ENCODE assay signal across 22 cellular contexts in the genomic region with DNA sequence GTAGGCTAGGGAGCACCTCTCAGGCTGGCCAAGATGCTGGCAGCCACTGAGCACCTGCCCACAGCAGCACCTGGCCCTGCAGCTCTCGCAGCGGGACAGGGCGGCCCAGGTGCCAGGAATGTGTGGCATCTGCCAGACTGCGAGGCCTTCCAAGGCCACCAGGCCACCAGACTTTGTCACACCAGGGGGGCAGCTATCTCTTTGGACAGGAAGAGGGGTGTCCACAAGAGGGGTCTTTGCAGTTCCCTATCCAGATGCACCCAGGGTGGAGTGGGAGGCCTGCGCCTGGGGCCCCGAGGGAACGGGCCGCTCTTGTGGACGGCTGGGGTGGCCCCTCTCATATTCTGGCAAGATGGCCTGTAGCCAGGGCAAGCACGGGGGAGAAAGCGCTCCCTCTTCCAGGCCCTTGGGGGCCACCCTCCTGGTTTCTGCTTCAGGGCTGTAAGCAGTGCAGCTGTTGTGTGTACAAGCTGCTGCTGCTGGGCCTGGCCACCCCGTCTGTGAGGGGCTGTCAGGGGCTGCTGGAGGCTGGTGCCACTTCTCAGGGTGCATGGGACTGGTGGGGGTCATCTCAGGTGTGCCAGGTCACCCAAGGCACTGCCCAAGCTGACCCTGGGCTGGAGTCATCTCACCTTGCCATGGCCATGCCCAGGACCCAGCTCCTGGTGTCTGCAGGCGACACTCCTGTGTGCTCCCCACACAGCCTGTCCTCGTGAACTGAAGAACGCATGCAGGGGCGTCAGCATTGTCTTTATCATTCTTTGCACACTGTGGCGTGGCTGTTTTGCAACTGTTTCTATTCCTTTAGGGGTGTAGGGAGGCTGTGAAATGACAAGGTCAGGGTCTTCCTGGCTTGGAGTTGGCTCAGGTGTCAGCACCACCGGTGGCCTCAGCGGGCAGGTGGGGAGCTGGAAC. TPM values are rescaled to one million over a fixed set of nuclear protein-coding genes. Genes with fewer than 3 reads are reported as not detected.
DNase-seq lines count a peak whose midpoint lies in the region; ATAC-seq, FAIRE-seq and TF ChIP-seq lines count a peak whose summit lies in the region.
"Had no signal": no experiment of that assay in that cellular context is flagged by ENCODE, and none has a peak within 500 bp of the region (broad histone marks: within the 10 kb centered on the region; RNA-seq: fewer than 3 reads in every experiment).

No MANE protein-coding gene starts in this region.

- H3K27me3 ChIP-seq in SJCRH30 (no peaks in the 10 kb centered on the region), PC-3 (ENCODE audit: low read length) (no peaks in the 10 kb centered on the region)

- H3K36me3 ChIP-seq in SJCRH30 (no peaks in the 10 kb centered on the region), PC-3 (ENCODE audit: low read depth, low read length) (no peaks in the 10 kb centered on the region)

- no peak for FAIRE-seq in frontal cortex (lab: Jason Lieb, UNC)
- FAIRE-seq: A549 had no signal

- H3K27ac Mint-ChIP-seq in activated naive CD8-positive, alpha-beta T cell treated with anti-CD3 and anti-CD28 coated beads, Interleukin-2, amount 10 ng/mL, durations not matched to agents 7 days and 5 days = peak overlapping the region; percentile 9
- no peak overlapping the region for H3K27ac Mint-ChIP-seq in activated naive CD8-positive, alpha-beta T cell treated with anti-CD3 and anti-CD28 coated beads, Interleukin-2, amount 50 U/mL, for 24 hours
- H3K27ac Mint-ChIP-seq in stimulated activated effector memory CD8-positive, alpha-beta T cell treated with anti-CD3 and anti-CD28 coated beads, Interleukin-12 subunit alpha, Interleukin-12 subunit beta, amount 100 ng/mL, for 72 hours = no peak overlapping the region
- H3K27ac Mint-ChIP-seq: B cell; CD4-positive, CD25-positive, alpha-beta regulatory T cell; HFFc6 had no signal

- CTCF ChIA-PET in PC-3 (lab: Charles Lee) = no interaction called here

- no peak for DNase-seq in activated naive CD8-positive, alpha-beta T cell treated with anti-CD3 and anti-CD28 coated beads, Interleukin-2, amount 10 ng/mL, durations not matched to agents 7 days and 5 days
- no peak for DNase-seq in activated naive CD8-positive, alpha-beta T cell treated with anti-CD3 and anti-CD28 coated beads, Interleukin-2, amount 50 U/mL, for 24 hours
- peak; percentile 48 to 67 for DNase-seq in SJCRH30
- DNase-seq in left lobe of liver (ENCODE audit: low spot score) = peak; percentile 38
- DNase-seq in stimulated activated effector memory CD8-positive, alpha-beta T cell treated with anti-CD3 and anti-CD28 coated beads, Interleukin-12 subunit alpha, Interleukin-12 subunit beta, amount 100 ng/mL, for 72 hours (ENCODE audit: low spot score in 2 of 2) = no peak
- DNase-seq in PC-3 = no peak
- DNase-seq in frontal cortex (ENCODE audit: low spot score in 2 of 2) = no peak
- no peak for DNase-seq in activated CD4-positive, alpha-beta T cell treated with anti-CD3 and anti-CD28 coated beads for 1 hour
- DNase-seq: CD4-positive, CD25-positive, alpha-beta regulatory T cell; DMS79; HFFc6; Kasumi-1; NCI-H1417; NCI-H1694 treated with DMSO at 0.1 percent for 48 hours; NCI-H446; NCI-H526; Right ventricle myocardium superior had no signal

- H3K4me3 Mint-ChIP-seq in activated naive CD8-positive, alpha-beta T cell treated with anti-CD3 and anti-CD28 coated beads, Interleukin-2, amount 10 ng/mL, durations not matched to agents 7 days and 5 days = no peak overlapping the region
- H3K4me3 Mint-ChIP-seq in activated naive CD8-positive, alpha-beta T cell treated with anti-CD3 and anti-CD28 coated beads, Interleukin-2, amount 50 U/mL, for 24 hours = no peak overlapping the region
- H3K4me3 Mint-ChIP-seq in stimulated activated effector memory CD8-positive, alpha-beta T cell treated with anti-CD3 and anti-CD28 coated beads, Interleukin-12 subunit alpha, Interleukin-12 subunit beta, amount 100 ng/mL, for 72 hours = peak overlapping the region; percentile 65
- H3K4me3 Mint-ChIP-seq: B cell; CD4-positive, CD25-positive, alpha-beta regulatory T cell; HFFc6 had no signal

- no peak overlapping the region for H3K4me2 ChIP-seq in PC-3 (ENCODE audit: low read length)
- H3K4me2 ChIP-seq: A549 had no signal

- no peaks in the 10 kb centered on the region for H3K4me1 Mint-ChIP-seq in activated naive CD8-positive, alpha-beta T cell treated with anti-CD3 and anti-CD28 coated beads, Interleukin-2, amount 10 ng/mL, durations not matched to agents 7 days and 5 days
- peaks cover 4% of the 10 kb centered on the region for H3K4me1 Mint-ChIP-seq in activated naive CD8-positive, alpha-beta T cell treated with anti-CD3 and anti-CD28 coated beads, Interleukin-2, amount 50 U/mL, for 24 hours
- H3K4me1 Mint-ChIP-seq in stimulated activated effector memory CD8-positive, alpha-beta T cell treated with anti-CD3 and anti-CD28 coated beads, Interleukin-12 subunit alpha, Interleukin-12 subunit beta, amount 100 ng/mL, for 72 hours = peaks cover 19% of the 10 kb centered on the region
- H3K4me1 Mint-ChIP-seq: B cell had no signal

- H3K27me3 Mint-ChIP-seq in activated naive CD8-positive, alpha-beta T cell treated with anti-CD3 and anti-CD28 coated beads, Interleukin-2, amount 10 ng/mL, durations not matched to agents 7 days and 5 days = no peaks in the 10 kb centered on the region
- no peaks in the 10 kb centered on the region for H3K27me3 Mint-ChIP-seq in activated naive CD8-positive, alpha-beta T cell treated with anti-CD3 and anti-CD28 coated beads, Interleukin-2, amount 50 U/mL, for 24 hours
- H3K27me3 Mint-ChIP-seq: B cell; CD4-positive, CD25-positive, alpha-beta regulatory T cell had no signal

- no peaks in the 10 kb centered on the region for H3K9me2 ChIP-seq in PC-3 (replicated peaks; ENCODE audit: low read length)

- H3K4me3 ChIP-seq in SJCRH30 = no peak overlapping the region
- H3K4me3 ChIP-seq in PC-3 (ENCODE audit: low read length) = no peak overlapping the region
- H3K4me3 ChIP-seq: A549 had no signal

- H3K27ac ChIP-seq in SJCRH30 = peak overlapping the region; percentile 22; the same call in 1 of the 2 replicates
- H3K27ac ChIP-seq in PC-3 (ENCODE audit: low read length) = no peak overlapping the region
- H3K27ac ChIP-seq: A549 had no signal

- TF ChIP-seq CTCF in PC-3 (conservative IDR thresholded peaks at IDR 0.05; ENCODE audit: low read depth, low read length) = no peak

- H4K20me1 ChIP-seq in PC-3 (ENCODE audit: low read length) = no peaks in the 10 kb centered on the region

- no peak for ATAC-seq in activated naive CD8-positive, alpha-beta T cell treated with anti-CD3 and anti-CD28 coated beads, Interleukin-2, amount 10 ng/mL, durations not matched to agents 7 days and 5 days (ENCODE audit: low read depth)
- no peak for ATAC-seq in activated naive CD8-positive, alpha-beta T cell treated with anti-CD3 and anti-CD28 coated beads, Interleukin-2, amount 50 U/mL, for 24 hours
- no peak for ATAC-seq in left lobe of liver
- no peak for ATAC-seq in stimulated activated effector memory CD8-positive, alpha-beta T cell treated with anti-CD3 and anti-CD28 coated beads, Interleukin-12 subunit alpha, Interleukin-12 subunit beta, amount 100 ng/mL, for 72 hours
- no peak for ATAC-seq in PC-3
- ATAC-seq: A549 had no signal

- H3K9me3 Mint-ChIP-seq in activated naive CD8-positive, alpha-beta T cell treated with anti-CD3 and anti-CD28 coated beads, Interleukin-2, amount 10 ng/mL, durations not matched to agents 7 days and 5 days = no peaks in the 10 kb centered on the region
- no peaks in the 10 kb centered on the region for H3K9me3 Mint-ChIP-seq in activated naive CD8-positive, alpha-beta T cell treated with anti-CD3 and anti-CD28 coated beads, Interleukin-2, amount 50 U/mL, for 24 hours
- H3K9me3 Mint-ChIP-seq in stimulated activated effector memory CD8-positive, alpha-beta T cell treated with anti-CD3 and anti-CD28 coated beads, Interleukin-12 subunit alpha, Interleukin-12 subunit beta, amount 100 ng/mL, for 72 hours = no peaks in the 10 kb centered on the region
- H3K9me3 Mint-ChIP-seq: HFFc6 had no signal

- BruUV-seq in PC-3 (replicated peaks; lab: Mats Ljungman, UMichigan) = no TSS peak

- H2AFZ ChIP-seq in PC-3 (ENCODE audit: low read length) = no peak overlapping the region

- no peaks in the 10 kb centered on the region for H3F3A ChIP-seq in PC-3 (ENCODE audit: low read length, unreplicated experiment)

- intact Hi-C loops in PC-3 (cut with micrococcal nuclease) = no loop called here

- H3K4me1 ChIP-seq in SJCRH30 (peaks cover 22% of the 10 kb centered on the region), PC-3 (ENCODE audit: insufficient read depth, low read length) (no peaks in the 10 kb centered on the region)
- H3K4me1 ChIP-seq: A549 had no signal

- H3K9me3 ChIP-seq in SJCRH30 (replicated peaks) (no peaks in the 10 kb centered on the region), PC-3 (ENCODE audit: low read length) (no peaks in the 10 kb centered on the region)
- H3K9me3 ChIP-seq: A549 had no signal

- H3K9ac ChIP-seq in PC-3 (ENCODE audit: low read length) = no peak overlapping the region

- no peaks in the 10 kb centered on the region for H3K36me3 Mint-ChIP-seq in activated naive CD8-positive, alpha-beta T cell treated with anti-CD3 and anti-CD28 coated beads, Interleukin-2, amount 10 ng/mL, durations not matched to agents 7 days and 5 days
- H3K36me3 Mint-ChIP-seq in activated naive CD8-positive, alpha-beta T cell treated with anti-CD3 and anti-CD28 coated beads, Interleukin-2, amount 50 U/mL, for 24 hours (ENCODE audit: low read depth) = no peaks in the 10 kb centered on the region
- peaks cover 5% of the 10 kb centered on the region for H3K36me3 Mint-ChIP-seq in stimulated activated effector memory CD8-positive, alpha-beta T cell treated with anti-CD3 and anti-CD28 coated beads, Interleukin-12 subunit alpha, Interleukin-12 subunit beta, amount 100 ng/mL, for 72 hours

- POLR2A ChIA-PET in activated naive CD8-positive, alpha-beta T cell treated with anti-CD3 and anti-CD28 coated beads, Interleukin-2, amount 10 ng/mL, durations not matched to agents 7 days and 5 days (lab: Charles Lee) = no interaction called here
- POLR2A ChIA-PET in PC-3 (lab: Charles Lee; ENCODE audit: unreplicated experiment) = no interaction called here

- no peaks in the 10 kb centered on the region for H3K79me2 ChIP-seq in PC-3 (ENCODE audit: low read length)

RNA-seq across cellular contexts. Expression of a gene that starts 1.8 kb away (rescaled TPM):
- total RNA-seq in activated naive CD8-positive, alpha-beta T cell treated with anti-CD3 and anti-CD28 coated beads, Interleukin-2, amount 10 ng/mL, durations not matched to agents 7 days and 5 days = under 1 TPM; 0.51 to 0.80 TPM
- not detected in 2 replicates for total RNA-seq in SJCRH30 (2014; rRNA removed; shearing (Covaris generic))
- total RNA-seq in left lobe of liver = 0.53 TPM
- not detected in 2 replicates for total RNA-seq in PC-3 (2014; rRNA removed)
- total RNA-seq in frontal cortex = not detected
- total RNA-seq: CD4-positive, CD25-positive, alpha-beta regulatory T cell; H7; MCF 10A; Right ventricle myocardium superior; RPMI7951 had no signal

Comparison
In these comparisons a context has a peak if more than half of its experiments do, and no peak if none do; other contexts are left out.
1. DNase-seq: peak in SJCRH30 (2 of 2) and left lobe of liver (single experiment); none in activated naive CD8-positive, alpha-beta T cell treated with anti-CD3 and anti-CD28 coated beads, Interleukin-2, amount 10 ng/mL, durations not matched to agents 7 days and 5 days (single experiment), activated naive CD8-positive, alpha-beta T cell treated with anti-CD3 and anti-CD28 coated beads, Interleukin-2, amount 50 U/mL, for 24 hours (single experiment), stimulated activated effector memory CD8-positive, alpha-beta T cell treated with anti-CD3 and anti-CD28 coated beads, Interleukin-12 subunit alpha, Interleukin-12 subunit beta, amount 100 ng/mL, for 72 hours (0 of 2), PC-3 (single experiment), frontal cortex (0 of 2) and activated CD4-positive, alpha-beta T cell treated with anti-CD3 and anti-CD28 coated beads for 1 hour (single experiment).